Comparison of ENCODE assay signal across 2 cellular contexts in the genomic region with DNA sequence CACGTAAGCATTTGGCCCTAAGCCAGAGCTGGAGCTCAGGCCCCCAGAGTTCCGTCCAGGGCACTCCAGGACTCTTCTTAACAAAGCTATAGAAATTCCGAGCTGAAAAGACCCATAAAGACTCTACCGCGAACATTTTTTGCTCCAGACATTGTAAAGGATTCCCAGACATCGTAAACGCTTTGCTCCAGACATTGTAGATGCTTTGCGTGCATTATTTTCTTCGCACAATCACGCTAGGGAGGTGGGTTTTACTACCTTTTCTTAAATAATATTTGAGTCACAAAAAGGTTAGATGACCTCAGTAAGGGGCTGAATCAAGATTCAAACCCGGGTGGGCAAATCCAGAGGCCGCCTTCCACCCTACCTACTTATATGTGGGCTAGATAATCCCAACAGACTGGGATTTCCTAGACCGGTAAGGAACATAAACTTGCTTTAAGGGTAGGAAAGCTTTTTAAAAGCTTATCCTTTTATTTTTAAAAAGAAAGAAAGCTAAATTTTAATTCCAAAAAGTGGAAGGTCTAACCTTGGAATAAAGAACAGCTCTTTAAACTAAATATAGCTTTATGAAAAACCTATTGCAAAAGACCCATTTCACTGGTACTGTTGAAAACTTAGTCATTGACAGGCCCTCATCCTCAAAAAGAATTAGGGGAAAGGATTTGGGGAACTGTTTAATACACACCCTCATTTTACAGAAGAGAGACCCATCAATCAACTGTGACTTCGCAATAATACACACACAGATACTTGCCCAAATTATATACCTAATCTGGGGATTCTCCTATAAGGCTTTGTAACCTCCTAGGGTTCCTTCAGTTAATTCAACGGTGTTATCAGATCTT.
TF ChIP-seq lines count a peak whose summit lies in the region.

No MANE protein-coding gene starts in this region.

TF ChIP-seq in GM12878, 131 proteins besides CTCF, POLR2A, EP300 and RAD21:
- peak; percentile 97 for TF ChIP-seq SMAD1 (IDR thresholded peaks at IDR 0.05; ENCODE audit: low read depth, partially characterized antibody)
- TF ChIP-seq, protein P1, sequence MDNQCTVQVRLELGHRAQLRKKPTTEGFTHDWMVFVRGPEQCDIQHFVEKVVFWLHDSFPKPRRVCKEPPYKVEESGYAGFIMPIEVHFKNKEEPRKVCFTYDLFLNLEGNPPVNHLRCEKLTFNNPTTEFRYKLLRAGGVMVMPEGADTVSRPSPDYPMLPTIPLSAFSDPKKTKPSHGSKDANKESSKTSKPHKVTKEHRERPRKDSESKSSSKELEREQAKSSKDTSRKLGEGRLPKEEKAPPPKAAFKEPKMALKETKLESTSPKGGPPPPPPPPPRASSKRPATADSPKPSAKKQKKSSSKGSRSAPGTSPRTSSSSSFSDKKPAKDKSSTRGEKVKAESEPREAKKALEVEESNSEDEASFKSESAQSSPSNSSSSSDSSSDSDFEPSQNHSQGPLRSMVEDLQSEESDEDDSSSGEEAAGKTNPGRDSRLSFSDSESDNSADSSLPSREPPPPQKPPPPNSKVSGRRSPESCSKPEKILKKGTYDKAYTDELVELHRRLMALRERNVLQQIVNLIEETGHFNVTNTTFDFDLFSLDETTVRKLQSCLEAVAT (IDR thresholded peaks at IDR 0.05) = 0 out of 2 replicates have a peak, but pooled peaks have one; percentile 35
- TF ChIP-seq, protein P2, sequence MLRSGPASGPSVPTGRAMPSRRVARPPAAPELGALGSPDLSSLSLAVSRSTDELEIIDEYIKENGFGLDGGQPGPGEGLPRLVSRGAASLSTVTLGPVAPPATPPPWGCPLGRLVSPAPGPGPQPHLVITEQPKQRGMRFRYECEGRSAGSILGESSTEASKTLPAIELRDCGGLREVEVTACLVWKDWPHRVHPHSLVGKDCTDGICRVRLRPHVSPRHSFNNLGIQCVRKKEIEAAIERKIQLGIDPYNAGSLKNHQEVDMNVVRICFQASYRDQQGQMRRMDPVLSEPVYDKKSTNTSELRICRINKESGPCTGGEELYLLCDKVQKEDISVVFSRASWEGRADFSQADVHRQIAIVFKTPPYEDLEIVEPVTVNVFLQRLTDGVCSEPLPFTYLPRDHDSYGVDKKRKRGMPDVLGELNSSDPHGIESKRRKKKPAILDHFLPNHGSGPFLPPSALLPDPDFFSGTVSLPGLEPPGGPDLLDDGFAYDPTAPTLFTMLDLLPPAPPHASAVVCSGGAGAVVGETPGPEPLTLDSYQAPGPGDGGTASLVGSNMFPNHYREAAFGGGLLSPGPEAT (IDR thresholded peaks at IDR 0.05; ENCODE audit: low read depth) = peak; percentile 20; the same call in 1 of the 2 replicates
- TF ChIP-seq, protein P3, sequence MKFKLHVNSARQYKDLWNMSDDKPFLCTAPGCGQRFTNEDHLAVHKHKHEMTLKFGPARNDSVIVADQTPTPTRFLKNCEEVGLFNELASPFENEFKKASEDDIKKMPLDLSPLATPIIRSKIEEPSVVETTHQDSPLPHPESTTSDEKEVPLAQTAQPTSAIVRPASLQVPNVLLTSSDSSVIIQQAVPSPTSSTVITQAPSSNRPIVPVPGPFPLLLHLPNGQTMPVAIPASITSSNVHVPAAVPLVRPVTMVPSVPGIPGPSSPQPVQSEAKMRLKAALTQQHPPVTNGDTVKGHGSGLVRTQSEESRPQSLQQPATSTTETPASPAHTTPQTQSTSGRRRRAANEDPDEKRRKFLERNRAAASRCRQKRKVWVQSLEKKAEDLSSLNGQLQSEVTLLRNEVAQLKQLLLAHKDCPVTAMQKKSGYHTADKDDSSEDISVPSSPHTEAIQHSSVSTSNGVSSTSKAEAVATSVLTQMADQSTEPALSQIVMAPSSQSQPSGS (IDR thresholded peaks at IDR 0.05; ENCODE audit: low read length) = no peak
- TF ChIP-seq HDGF (IDR thresholded peaks at IDR 0.05) = peak; percentile 15
- TF ChIP-seq SUPT20H (IDR thresholded peaks at IDR 0.05; ENCODE audit: borderline replicate concordance, control insufficient read depth, low read depth, low read length) = no peak
- TF ChIP-seq POLR2AphosphoS5 (IDR thresholded peaks at IDR 0.05; ENCODE audit: low read length) = peak; percentile 4; the same call in 1 of the 2 replicates
- 0 out of 2 replicates have a peak, but pooled peaks have one; percentile 21 for TF ChIP-seq MTA2 (IDR thresholded peaks at IDR 0.05; ENCODE audit: low read depth)
- TF ChIP-seq ZSCAN29 (IDR thresholded peaks at IDR 0.05) = no peak
- TF ChIP-seq, protein P4, sequence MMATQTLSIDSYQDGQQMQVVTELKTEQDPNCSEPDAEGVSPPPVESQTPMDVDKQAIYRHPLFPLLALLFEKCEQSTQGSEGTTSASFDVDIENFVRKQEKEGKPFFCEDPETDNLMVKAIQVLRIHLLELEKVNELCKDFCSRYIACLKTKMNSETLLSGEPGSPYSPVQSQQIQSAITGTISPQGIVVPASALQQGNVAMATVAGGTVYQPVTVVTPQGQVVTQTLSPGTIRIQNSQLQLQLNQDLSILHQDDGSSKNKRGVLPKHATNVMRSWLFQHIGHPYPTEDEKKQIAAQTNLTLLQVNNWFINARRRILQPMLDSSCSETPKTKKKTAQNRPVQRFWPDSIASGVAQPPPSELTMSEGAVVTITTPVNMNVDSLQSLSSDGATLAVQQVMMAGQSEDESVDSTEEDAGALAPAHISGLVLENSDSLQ (IDR thresholded peaks at IDR 0.05) = peak; percentile 87

TF ChIP-seq in liver, 16 proteins besides CTCF, POLR2A, EP300 and RAD21:
- TF ChIP-seq HNF4G (IDR thresholded peaks at IDR 0.05) (no peak), TAF1 (conservative IDR thresholded peaks at IDR 0.05) (no peak), SP1 (IDR thresholded peaks at IDR 0.05) (no peak), FOXA2 (IDR thresholded peaks at IDR 0.05) (no peak), GABPA (IDR thresholded peaks at IDR 0.05 in 1 of 2, conservative IDR thresholded peaks at IDR 0.05 in 1 of 2) (no peak)
- TF ChIP-seq, protein P5, sequence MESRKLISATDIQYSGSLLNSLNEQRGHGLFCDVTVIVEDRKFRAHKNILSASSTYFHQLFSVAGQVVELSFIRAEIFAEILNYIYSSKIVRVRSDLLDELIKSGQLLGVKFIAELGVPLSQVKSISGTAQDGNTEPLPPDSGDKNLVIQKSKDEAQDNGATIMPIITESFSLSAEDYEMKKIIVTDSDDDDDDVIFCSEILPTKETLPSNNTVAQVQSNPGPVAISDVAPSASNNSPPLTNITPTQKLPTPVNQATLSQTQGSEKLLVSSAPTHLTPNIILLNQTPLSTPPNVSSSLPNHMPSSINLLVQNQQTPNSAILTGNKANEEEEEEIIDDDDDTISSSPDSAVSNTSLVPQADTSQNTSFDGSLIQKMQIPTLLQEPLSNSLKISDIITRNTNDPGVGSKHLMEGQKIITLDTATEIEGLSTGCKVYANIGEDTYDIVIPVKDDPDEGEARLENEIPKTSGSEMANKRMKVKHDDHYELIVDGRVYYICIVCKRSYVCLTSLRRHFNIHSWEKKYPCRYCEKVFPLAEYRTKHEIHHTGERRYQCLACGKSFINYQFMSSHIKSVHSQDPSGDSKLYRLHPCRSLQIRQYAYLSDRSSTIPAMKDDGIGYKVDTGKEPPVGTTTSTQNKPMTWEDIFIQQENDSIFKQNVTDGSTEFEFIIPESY (IDR thresholded peaks at IDR 0.05) = no peak
